ENCODE assay signal across 21 cellular contexts in the genomic region with DNA sequence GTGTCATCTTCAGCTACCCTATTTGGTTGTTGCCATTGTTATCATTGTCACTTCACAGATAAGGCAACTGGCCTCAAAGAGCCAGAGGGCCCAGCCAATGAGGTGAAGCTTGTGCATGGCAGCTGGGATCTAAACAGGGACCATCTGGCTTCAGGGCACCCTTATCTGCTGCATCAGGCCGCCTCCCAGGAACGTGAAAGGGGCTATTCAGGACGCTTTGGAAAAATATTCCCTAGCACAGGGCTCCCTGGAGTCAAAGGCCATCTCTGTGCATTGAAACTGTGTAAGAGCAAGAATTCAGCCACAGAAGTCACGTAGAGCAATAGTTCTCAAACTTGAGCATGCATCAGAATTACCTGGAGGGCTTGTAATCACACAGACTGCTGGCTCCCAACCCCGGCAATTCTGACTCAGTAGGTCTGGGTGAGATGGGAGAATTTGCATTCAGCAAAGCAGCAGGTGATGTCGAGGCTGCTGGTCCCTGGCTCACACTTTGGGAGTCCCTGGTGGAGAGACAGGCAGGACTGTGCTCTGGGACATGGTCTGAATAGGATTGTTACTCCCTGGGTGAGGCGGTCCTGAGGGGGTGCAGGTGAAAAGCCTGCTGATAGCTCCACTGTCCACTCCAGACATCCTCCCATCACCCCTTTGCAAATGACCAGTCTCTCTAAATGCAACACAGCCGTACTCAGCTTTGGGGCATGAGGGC. TPM values are rescaled to one million over a fixed set of nuclear protein-coding genes. Genes with fewer than 3 reads are reported as not detected.
A peak's percentile ranks its signal among the peaks of the same experiment; 100 is the strongest.
DNase-seq lines count a peak whose midpoint lies in the region; ATAC-seq lines count a peak whose summit lies in the region.
"Had no signal": no experiment of that assay in that cellular context is flagged by ENCODE, and none has a peak within 500 bp of the region (broad histone marks: within the 10 kb centered on the region; RNA-seq: fewer than 3 reads in every experiment).

No MANE protein-coding gene starts in this region.

- H4K8ac ChIP-seq in mesendoderm (ENCODE audit: low read depth, low read length): no peak overlapping the region

- H3K4me3 ChIP-seq in mesendoderm (ENCODE audit: low read length): no peak overlapping the region
- H3K4me3 ChIP-seq: A549, BLaER1, GM23248, Peyer's patch had no signal

- peak; percentile 58 for DNase-seq in cardiac septum (ENCODE audit: low spot score)
- DNase-seq in Right ventricle myocardium superior: no peak
- peak; percentile 13 to 64 for DNase-seq in NCI-H526 (lab: John Stamatoyannopoulos, UW)
- peak; percentile 37 for DNase-seq in mesendoderm
- DNase-seq in LoVo (ENCODE audit: low spot score): no peak
- DNase-seq: CD4-positive, alpha-beta memory T cell; DMS79; GM23248; HCEC 1CT; IMR-90; NCI-H1436 treated with DMSO at 0.1 percent for 48 hours; NCI-H2081 treated with DMSO at 0.1 percent for 48 hours; NCI-H510A treated with DMSO at 0.1 percent for 48 hours; T-helper 1 cell had no signal

- H3K23ac ChIP-seq in mesendoderm (ENCODE audit: low read length): no peak overlapping the region

- H2AK5ac ChIP-seq in mesendoderm (ENCODE audit: low read length): no peak overlapping the region

- no peak for ATAC-seq in Right ventricle myocardium superior (ENCODE audit: poor library complexity)
- no peak for ATAC-seq in GM19035 (IDR thresholded peaks at IDR 0.05; ENCODE audit: unreplicated experiment)
- ATAC-seq in GM21447 (IDR thresholded peaks at IDR 0.05; ENCODE audit: unreplicated experiment): no peak
- ATAC-seq: A549, Right ventricle myocardium inferior had no signal

- H3K79me1 ChIP-seq in mesendoderm (ENCODE audit: low read length): no peaks in the 10 kb centered on the region

- no CpG with 5 or more reads among the region's 8 CpGs for WGBS in mesendoderm (ENCODE audit: extremely low coverage, insufficient coverage, low lambda C conversion rate)

- H4K5ac ChIP-seq in mesendoderm (ENCODE audit: low read length): no peak overlapping the region

- H3K79me2 ChIP-seq in mesendoderm (ENCODE audit: control insufficient read depth, insufficient read depth, low read length): no peaks in the 10 kb centered on the region

- no peaks in the 10 kb centered on the region for H3K4me1 ChIP-seq in mesendoderm (ENCODE audit: control insufficient read depth, low read depth, low read length)
- H3K4me1 ChIP-seq: A549 had no signal

- no peaks in the 10 kb centered on the region for H3K36me3 ChIP-seq in mesendoderm (ENCODE audit: control insufficient read depth, insufficient read depth, low read length)
- H3K36me3 ChIP-seq: BLaER1, Peyer's patch had no signal

- intact Hi-C loops in cardiac septum (cut with DNase I) (no loop called here), Right ventricle myocardium superior (cut with DNase I) (no loop called here)

- no peak overlapping the region for H3K4ac ChIP-seq in mesendoderm (ENCODE audit: low read depth, low read length)

- H2BK120ac ChIP-seq in mesendoderm (ENCODE audit: low read depth, low read length): no peak overlapping the region

- H3K27me3 ChIP-seq in mesendoderm (ENCODE audit: insufficient read depth, low read length, poor library complexity): no peaks in the 10 kb centered on the region
- H3K27me3 ChIP-seq: BLaER1, Peyer's patch had no signal

- no peak overlapping the region for H3K56ac ChIP-seq in mesendoderm (ENCODE audit: low read length)

- H2BK15ac ChIP-seq in mesendoderm (replicated peaks; ENCODE audit: low read depth): no peak overlapping the region

- no peak overlapping the region for H3K27ac ChIP-seq in mesendoderm (ENCODE audit: low read depth, low read length)
- H3K27ac ChIP-seq: A549, BLaER1, GM23248, HL-60, Peyer's patch had no signal

- no peak overlapping the region for H3K9ac ChIP-seq in mesendoderm (ENCODE audit: low read length)
- H3K9ac ChIP-seq: BLaER1, GM23248 had no signal

- no peak overlapping the region for H3K4me2 ChIP-seq in mesendoderm (ENCODE audit: low read length)
- H3K4me2 ChIP-seq: A549, BLaER1 had no signal

- H2BK5ac ChIP-seq in mesendoderm (ENCODE audit: low read length): no peak overlapping the region

- H3K18ac ChIP-seq in mesendoderm (ENCODE audit: low read length): no peak overlapping the region

RNA-seq across cellular contexts. Expression of a gene that starts 21.5 kb away (rescaled TPM):
- total RNA-seq in cardiac septum (46.2 TPM), Right ventricle myocardium superior (74.4 TPM)
- polyA plus RNA-seq in mesendoderm (2013, experiment 1 of 2): 16.3 TPM
- 16.8 TPM for polyA plus RNA-seq in mesendoderm (2013, experiment 2 of 2)

Comparison
In these comparisons a context has a peak if more than half of its experiments do, and no peak if none do; other contexts are left out.
1. DNase-seq: peak in cardiac septum (single experiment), NCI-H526 (2 of 2) and mesendoderm (single experiment); none in Right ventricle myocardium superior (single experiment) and LoVo (single experiment).